In genomic region chr7:23907012-23907411, GRCh38 we compare ENCODE assay signal across 16 cellular contexts.
DNase-seq lines count a peak whose midpoint lies in the region; ATAC-seq and TF ChIP-seq lines count a peak whose summit lies in the region.
"Had no signal": no experiment of that assay in that cellular context is flagged by ENCODE, and none has a peak within 500 bp of the region (broad histone marks: within the 10 kb centered on the region; RNA-seq: fewer than 3 reads in every experiment).

No MANE protein-coding gene starts in this region.

- peaks cover 0 to 4% of the 10 kb centered on the region in 2 experiments; a peak in 1 of 4 replicates for H3K4me1 ChIP-seq in SK-N-SH (ENCODE audit: control insufficient read depth in 1 of 2, insufficient read depth in 2 of 2, low read depth in 1 of 2, low read length in 1 of 2)
- H3K4me1 ChIP-seq: BLaER1 had no signal

- no peak overlapping the region for H3K4me3 Mint-ChIP-seq in activated CD4-positive, alpha-beta memory T cell treated with anti-CD3 and anti-CD28 coated beads, Interleukin-2, amount 10 ng/mL, durations not matched to agents 7 days and 5 days
- H3K4me3 Mint-ChIP-seq: CD8-positive, alpha-beta memory T cell; HFFc6 had no signal

- no peaks in the 10 kb centered on the region for H3K36me3 ChIP-seq in SK-N-SH (replicated peaks in 1 of 2; ENCODE audit: control insufficient read depth in 1 of 2, insufficient read depth in 2 of 2, low read length in 1 of 2)
- H3K36me3 ChIP-seq: BLaER1 had no signal

- H2AFZ ChIP-seq in SK-N-SH (ENCODE audit: low read depth), result no peak overlapping the region

- no peaks in the 10 kb centered on the region for H3K4me1 Mint-ChIP-seq in activated CD4-positive, alpha-beta memory T cell treated with anti-CD3 and anti-CD28 coated beads, Interleukin-2, amount 10 ng/mL, durations not matched to agents 7 days and 5 days
- H3K4me1 Mint-ChIP-seq: CD8-positive, alpha-beta memory T cell had no signal

- POLR2A ChIA-PET in SK-N-SH (lab: Yijun Ruan, JAX), result no interaction called here
- POLR2A ChIA-PET in activated CD4-positive, alpha-beta memory T cell treated with anti-CD3 and anti-CD28 coated beads, Interleukin-2, amount 10 ng/mL, durations not matched to agents 7 days and 5 days (lab: Charles Lee), result no interaction called here

- TF ChIP-seq EP300 in SK-N-SH (IDR thresholded peaks at IDR 0.05; ENCODE audit: borderline replicate concordance in 1 of 2, low read depth in 1 of 2, low read length in 1 of 2), result no peak

- H3K9me3 Mint-ChIP-seq in activated CD4-positive, alpha-beta memory T cell treated with anti-CD3 and anti-CD28 coated beads, Interleukin-2, amount 10 ng/mL, durations not matched to agents 7 days and 5 days, result no peaks in the 10 kb centered on the region
- H3K9me3 Mint-ChIP-seq: CD8-positive, alpha-beta memory T cell had no signal

- H3F3A ChIP-seq in SK-N-SH (replicated peaks; ENCODE audit: insufficient read depth), result no peaks in the 10 kb centered on the region

- no peak overlapping the region for H3K9ac ChIP-seq in SK-N-SH
- H3K9ac ChIP-seq: BLaER1 had no signal

- TF ChIP-seq CTCF in SK-N-SH (IDR thresholded peaks at IDR 0.05) (no peak), fibroblast of pulmonary artery (IDR thresholded peaks at IDR 0.05; ENCODE audit: low read length, missing control alignments) (no peak)

- H3K36me3 Mint-ChIP-seq in activated CD4-positive, alpha-beta memory T cell treated with anti-CD3 and anti-CD28 coated beads, Interleukin-2, amount 10 ng/mL, durations not matched to agents 7 days and 5 days (ENCODE audit: low read depth), result no peaks in the 10 kb centered on the region
- H3K36me3 Mint-ChIP-seq: CD8-positive, alpha-beta memory T cell had no signal

- H3K27me3 Mint-ChIP-seq in activated CD4-positive, alpha-beta memory T cell treated with anti-CD3 and anti-CD28 coated beads, Interleukin-2, amount 10 ng/mL, durations not matched to agents 7 days and 5 days, result peaks cover 7% of the 10 kb centered on the region

- ATAC-seq in GM21737 (IDR thresholded peaks at IDR 0.05; ENCODE audit: unreplicated experiment), result no peak
- no peak for ATAC-seq in stimulated activated naive CD8-positive, alpha-beta T cell treated with anti-CD3 and anti-CD28 coated beads, Interleukin-15, Interleukin-2, amounts not matched to agents 100 U/mL and 50 U/mL, for 24 hours

- H3K4me2 ChIP-seq in SK-N-SH, result no peak overlapping the region
- H3K4me2 ChIP-seq: BLaER1 had no signal

- no peak overlapping the region for H3K27ac Mint-ChIP-seq in activated CD4-positive, alpha-beta memory T cell treated with anti-CD3 and anti-CD28 coated beads, Interleukin-2, amount 10 ng/mL, durations not matched to agents 7 days and 5 days
- H3K27ac Mint-ChIP-seq: CD8-positive, alpha-beta memory T cell; HFFc6 had no signal

- H3K4me3 ChIP-seq in SK-N-SH (ENCODE audit: low read depth in 2 of 2, low read length in 1 of 2) (no peak overlapping the region), fibroblast of pulmonary artery (replicated peaks; ENCODE audit: low read depth, low read length) (no peak overlapping the region)
- H3K4me3 ChIP-seq: BLaER1 had no signal

- DNase-seq in M059J (ENCODE audit: low read depth) (peak; percentile 66), SK-N-SH (no peak), fibroblast of pulmonary artery (ENCODE audit: low read depth) (peak; percentile 18), putamen (ENCODE audit: low spot score) (no peak)
- no peak for DNase-seq in activated CD4-positive, alpha-beta memory T cell treated with anti-CD3 and anti-CD28 coated beads, Interleukin-2, amount 10 ng/mL, durations not matched to agents 7 days and 5 days
- DNase-seq in stimulated activated naive CD8-positive, alpha-beta T cell treated with anti-CD3 and anti-CD28 coated beads, Interleukin-15, Interleukin-2, amounts not matched to agents 100 U/mL and 50 U/mL, for 24 hours, result no peak
- DNase-seq: CD8-positive, alpha-beta memory T cell; HFFc6; IMR-90; MV-4-11; NCI-H1436 treated with DMSO at 0.1 percent for 48 hours; NCI-H2081 treated with DMSO at 0.1 percent for 48 hours; NCI-H526; Right ventricle myocardium superior had no signal

- TF ChIP-seq RAD21 in SK-N-SH (IDR thresholded peaks at IDR 0.05; ENCODE audit: low read length), result no peak

- CTCF ChIA-PET in SK-N-SH (lab: Yijun Ruan, JAX), result interaction anchor here (0.9 kb wide), 1 partner anchor 10 kb away, joined by 4 read pairs; no protein-coding TSS in a partner anchor
- CTCF ChIA-PET in activated CD4-positive, alpha-beta memory T cell treated with anti-CD3 and anti-CD28 coated beads, Interleukin-2, amount 10 ng/mL, durations not matched to agents 7 days and 5 days (lab: Charles Lee), result no interaction called here

- no peaks in the 10 kb centered on the region for H3K9me2 ChIP-seq in SK-N-SH

- no peaks in the 10 kb centered on the region for H4K20me1 ChIP-seq in SK-N-SH (ENCODE audit: insufficient read depth)
- H4K20me1 ChIP-seq: BLaER1 had no signal

- no peaks in the 10 kb centered on the region for H3K9me3 ChIP-seq in SK-N-SH

- no peaks in the 10 kb centered on the region for H3K27me3 ChIP-seq in SK-N-SH (ENCODE audit: insufficient read depth)
- H3K27me3 ChIP-seq: BLaER1 had no signal

- WGBS in SK-N-SH (ENCODE audit: low lambda C conversion rate), result 11% methylated on average over 2 of the region's 2 CpGs

- H3K79me2 ChIP-seq in SK-N-SH (ENCODE audit: insufficient read depth), result no peaks in the 10 kb centered on the region

- no peak overlapping the region for H3K27ac ChIP-seq in SK-N-SH (ENCODE audit: low read depth in 2 of 2, low read length in 1 of 2)
- H3K27ac ChIP-seq: BLaER1 had no signal

TF ChIP-seq in SK-N-SH, 30 proteins besides CTCF, POLR2A, EP300 and RAD21:
- 0 out of 2 replicates have a peak, but pooled peaks have one; percentile 4 for TF ChIP-seq FOSL2 (IDR thresholded peaks at IDR 0.05; ENCODE audit: borderline replicate concordance, low read depth)
- no peak for TF ChIP-seq MAX (IDR thresholded peaks at IDR 0.05; ENCODE audit: low read depth)

Comparison
In these comparisons a context has a peak if more than half of its experiments do, and no peak if none do; other contexts are left out.
1. DNase-seq: peak in M059J (single experiment) and fibroblast of pulmonary artery (single experiment); none in SK-N-SH (single experiment), putamen (single experiment), activated CD4-positive, alpha-beta memory T cell treated with anti-CD3 and anti-CD28 coated beads, Interleukin-2, amount 10 ng/mL, durations not matched to agents 7 days and 5 days (single experiment) and stimulated activated naive CD8-positive, alpha-beta T cell treated with anti-CD3 and anti-CD28 coated beads, Interleukin-15, Interleukin-2, amounts not matched to agents 100 U/mL and 50 U/mL, for 24 hours (single experiment).